Comparison of ENCODE assay signal across 8 cellular contexts in the genomic region with DNA sequence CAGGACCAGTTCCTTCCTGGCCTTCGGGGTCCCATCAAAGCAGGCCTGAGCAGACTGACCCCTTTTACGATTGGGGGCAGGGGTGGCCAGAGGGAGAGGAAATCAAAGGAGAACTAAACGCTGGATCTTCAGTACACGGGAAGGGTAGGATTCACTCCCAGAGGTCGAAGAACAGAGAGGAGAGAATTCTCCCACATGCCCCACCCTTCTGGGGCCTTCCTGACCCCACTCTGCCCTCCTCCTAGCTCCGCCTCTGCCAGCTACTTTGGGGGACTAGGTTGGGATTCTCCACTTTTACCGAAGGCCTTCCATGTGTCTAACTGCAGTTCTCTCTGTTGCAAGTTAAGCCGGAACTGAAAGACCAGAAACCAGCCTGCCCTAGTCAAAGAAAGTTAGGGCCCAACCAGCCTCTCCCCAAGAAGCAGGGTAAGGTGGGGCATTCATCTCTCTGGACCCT. TPM values are rescaled to one million over a fixed set of nuclear protein-coding genes. Genes with fewer than 3 reads are reported as not detected.
DNase-seq lines count a peak whose midpoint lies in the region; ATAC-seq and TF ChIP-seq lines count a peak whose summit lies in the region.

No MANE protein-coding gene starts in this region.

- peak overlapping the region; percentile 95 for H3K27ac ChIP-seq in HUES64 (ENCODE audit: low read depth, low read length)

- peak overlapping the region; percentile 64 for H3K9ac ChIP-seq in HUES64 (ENCODE audit: low read depth, low read length)

- peak overlapping the region; percentile 89 for H3K4me3 ChIP-seq in BE2C (ENCODE audit: low read depth, low read length)
- peak overlapping the region; percentile 81 for H3K4me3 ChIP-seq in HUES64 (ENCODE audit: low read length)
- H3K4me3 ChIP-seq in skeletal muscle cell (ENCODE audit: low read depth, low read length) = peak overlapping the region; percentile 69

- no peak for TF ChIP-seq CTCF in BE2C (IDR thresholded peaks at IDR 0.05; ENCODE audit: low read depth, low read length)

- peak overlapping the region; percentile 92 for H3K4me3 Mint-ChIP-seq in activated T-helper 1 cell treated with anti-CD3 and anti-CD28 coated beads, Interleukin-12 subunit alpha, Interleukin-12 subunit beta, Interleukin-2, Interleukin-4 antibody, amounts not matched to agents 30 ng/mL and 10 ng/mL and 1 ng/mL, durations not matched to agents 14 hours and 24 hours and 36 hours

- no peaks in the 10 kb centered on the region for H3K27me3 ChIP-seq in BE2C
- no peaks in the 10 kb centered on the region for H3K27me3 ChIP-seq in HUES64 (ENCODE audit: insufficient read depth, low read length)

- no peaks in the 10 kb centered on the region for H3K9me3 ChIP-seq in BE2C
- H3K9me3 ChIP-seq in HUES64 (ENCODE audit: insufficient read depth, low read depth, low read length) = no peaks in the 10 kb centered on the region

- H3K36me3 Mint-ChIP-seq in activated T-helper 1 cell treated with anti-CD3 and anti-CD28 coated beads, Interleukin-12 subunit alpha, Interleukin-12 subunit beta, Interleukin-2, Interleukin-4 antibody, amounts not matched to agents 30 ng/mL and 10 ng/mL and 1 ng/mL, durations not matched to agents 14 hours and 24 hours and 36 hours (ENCODE audit: low read depth) = peaks cover 37% of the 10 kb centered on the region

- intact Hi-C loops in activated T-helper 1 cell treated with anti-CD3 and anti-CD28 coated beads, Interleukin-12 subunit alpha, Interleukin-12 subunit beta, Interleukin-2, Interleukin-4 antibody, amounts not matched to agents 30 ng/mL and 10 ng/mL and 1 ng/mL, durations not matched to agents 14 hours and 24 hours and 36 hours (cut with micrococcal nuclease) = loop anchor here (1.0 to 10.0 kb wide), 8 partner anchors 41 to 657 kb away; partner anchors contain the start of genes KHDC4, LAMTOR2, RIT1 and RUSC1
- intact Hi-C loops in cardiac septum (cut with DNase I) = loop anchor here (1.0 to 5.0 kb wide), 3 partner anchors 12 to 133 kb away; partner anchors contain the start of gene LMNA

- no peak for ATAC-seq in HG03432 (IDR thresholded peaks at IDR 0.05; ENCODE audit: unreplicated experiment)

- no peaks in the 10 kb centered on the region for H3K9me3 Mint-ChIP-seq in activated T-helper 1 cell treated with anti-CD3 and anti-CD28 coated beads, Interleukin-12 subunit alpha, Interleukin-12 subunit beta, Interleukin-2, Interleukin-4 antibody, amounts not matched to agents 30 ng/mL and 10 ng/mL and 1 ng/mL, durations not matched to agents 14 hours and 24 hours and 36 hours

- DNase-seq in BE2C = no peak
- DNase-seq in activated T-helper 1 cell treated with anti-CD3 and anti-CD28 coated beads, Interleukin-12 subunit alpha, Interleukin-12 subunit beta, Interleukin-2, Interleukin-4 antibody, amounts not matched to agents 30 ng/mL and 10 ng/mL and 1 ng/mL, durations not matched to agents 14 hours and 24 hours and 36 hours (ENCODE audit: low spot score) = peak; percentile 5
- DNase-seq in cardiac septum (ENCODE audit: low spot score) = peak; percentile 75
- no peak for DNase-seq in skeletal muscle cell (ENCODE audit: low read depth)
- DNase-seq in cortex of kidney (lab: John Stamatoyannopoulos, UW) = no peak
- DNase-seq in AG20443 (ENCODE audit: low spot score) = no peak

- no peaks in the 10 kb centered on the region for H3K27me3 Mint-ChIP-seq in activated T-helper 1 cell treated with anti-CD3 and anti-CD28 coated beads, Interleukin-12 subunit alpha, Interleukin-12 subunit beta, Interleukin-2, Interleukin-4 antibody, amounts not matched to agents 30 ng/mL and 10 ng/mL and 1 ng/mL, durations not matched to agents 14 hours and 24 hours and 36 hours (ENCODE audit: insufficient read depth)

- H3K4me1 Mint-ChIP-seq in activated T-helper 1 cell treated with anti-CD3 and anti-CD28 coated beads, Interleukin-12 subunit alpha, Interleukin-12 subunit beta, Interleukin-2, Interleukin-4 antibody, amounts not matched to agents 30 ng/mL and 10 ng/mL and 1 ng/mL, durations not matched to agents 14 hours and 24 hours and 36 hours (ENCODE audit: low read depth) = peaks cover 75% of the 10 kb centered on the region

- 9% methylated on average over 8 of the region's 8 CpGs for WGBS in HUES64

- peak overlapping the region; percentile 95 for H3K27ac Mint-ChIP-seq in activated T-helper 1 cell treated with anti-CD3 and anti-CD28 coated beads, Interleukin-12 subunit alpha, Interleukin-12 subunit beta, Interleukin-2, Interleukin-4 antibody, amounts not matched to agents 30 ng/mL and 10 ng/mL and 1 ng/mL, durations not matched to agents 14 hours and 24 hours and 36 hours

- H3K4me1 ChIP-seq in BE2C (peaks cover 3% of the 10 kb centered on the region), HUES64 (ENCODE audit: insufficient read depth, low read length) (peaks cover 55% of the 10 kb centered on the region)

- H3K36me3 ChIP-seq in BE2C = no peaks in the 10 kb centered on the region
- no peaks in the 10 kb centered on the region for H3K36me3 ChIP-seq in HUES64 (ENCODE audit: insufficient read depth, low read length)

RNA-seq across cellular contexts. Expression of gene ARHGEF2, which starts 0.7 kb away (rescaled TPM):
- polyA plus RNA-seq in BE2C (2012; ENCODE audit: insufficient read depth, insufficient read length, low read depth) = 293 TPM
- polyA plus RNA-seq in HUES64 (2013, experiment 1 of 2) = 43.1 TPM
- polyA plus RNA-seq in HUES64 (2013, experiment 2 of 2) = 43.6 TPM
- 221 and 222 TPM in 2 replicates for total RNA-seq in activated T-helper 1 cell treated with anti-CD3 and anti-CD28 coated beads, Interleukin-12 subunit alpha, Interleukin-12 subunit beta, Interleukin-2, Interleukin-4 antibody, amounts not matched to agents 30 ng/mL and 10 ng/mL and 1 ng/mL, durations not matched to agents 14 hours and 24 hours and 36 hours
- total RNA-seq in cardiac septum = 95.9 TPM

RNA-seq across cellular contexts. Expression of gene RXFP4, which starts 37.6 kb away (rescaled TPM):
- 2.1 TPM for polyA plus RNA-seq in BE2C (2012; ENCODE audit: insufficient read depth, insufficient read length, low read depth)
- not detected for polyA plus RNA-seq in HUES64 (2013, experiment 1 of 2)
- polyA plus RNA-seq in HUES64 (2013, experiment 2 of 2) = not detected
- 0.16 TPM in 1 of 2 replicates, not detected in the other for total RNA-seq in activated T-helper 1 cell treated with anti-CD3 and anti-CD28 coated beads, Interleukin-12 subunit alpha, Interleukin-12 subunit beta, Interleukin-2, Interleukin-4 antibody, amounts not matched to agents 30 ng/mL and 10 ng/mL and 1 ng/mL, durations not matched to agents 14 hours and 24 hours and 36 hours
- not detected for total RNA-seq in cardiac septum

RNA-seq across cellular contexts. Expression of gene SSR2, which starts 41.8 kb away (rescaled TPM):
- polyA plus RNA-seq in BE2C (2012; ENCODE audit: insufficient read depth, insufficient read length, low read depth) = 528 TPM
- 191 TPM for polyA plus RNA-seq in HUES64 (2013, experiment 1 of 2)
- polyA plus RNA-seq in HUES64 (2013, experiment 2 of 2) = 190 TPM
- 195 TPM in 2 replicates for total RNA-seq in activated T-helper 1 cell treated with anti-CD3 and anti-CD28 coated beads, Interleukin-12 subunit alpha, Interleukin-12 subunit beta, Interleukin-2, Interleukin-4 antibody, amounts not matched to agents 30 ng/mL and 10 ng/mL and 1 ng/mL, durations not matched to agents 14 hours and 24 hours and 36 hours
- 81.2 TPM for total RNA-seq in cardiac septum

RNA-seq across cellular contexts. Expression of gene KHDC4, which starts 44.8 kb away (rescaled TPM):
- 44.7 TPM for polyA plus RNA-seq in BE2C (2012; ENCODE audit: insufficient read depth, insufficient read length, low read depth)
- 28.1 TPM for polyA plus RNA-seq in HUES64 (2013, experiment 1 of 2)
- polyA plus RNA-seq in HUES64 (2013, experiment 2 of 2) = 29.2 TPM
- total RNA-seq in activated T-helper 1 cell treated with anti-CD3 and anti-CD28 coated beads, Interleukin-12 subunit alpha, Interleukin-12 subunit beta, Interleukin-2, Interleukin-4 antibody, amounts not matched to agents 30 ng/mL and 10 ng/mL and 1 ng/mL, durations not matched to agents 14 hours and 24 hours and 36 hours = 80.1 and 81.8 TPM in 2 replicates
- 26.8 TPM for total RNA-seq in cardiac septum

Comparison
In these comparisons a context has a peak if more than half of its experiments do, and no peak if none do; other contexts are left out.
1. DNase-seq: peak in activated T-helper 1 cell treated with anti-CD3 and anti-CD28 coated beads, Interleukin-12 subunit alpha, Interleukin-12 subunit beta, Interleukin-2, Interleukin-4 antibody, amounts not matched to agents 30 ng/mL and 10 ng/mL and 1 ng/mL, durations not matched to agents 14 hours and 24 hours and 36 hours (single experiment) and cardiac septum (single experiment); none in BE2C (single experiment), skeletal muscle cell (single experiment), cortex of kidney (single experiment) and AG20443 (single experiment).
2. Peak in every context shown above with its lines, with median percentiles within 50 percentile points of each other: H3K4me3 ChIP-seq.